13 cellular contexts compared by ENCODE assay signal in genomic region chr22:43995798-43996169, GRCh38.
DNase-seq lines count a peak whose midpoint lies in the region; ATAC-seq and TF ChIP-seq lines count a peak whose summit lies in the region.
"Had no signal": no experiment of that assay in that cellular context is flagged by ENCODE, and none has a peak within 500 bp of the region (broad histone marks: within the 10 kb centered on the region; RNA-seq: fewer than 3 reads in every experiment).

No MANE protein-coding gene starts in this region.

- no peak for DNase-seq in GM06990 (ENCODE audit: extremely low read depth, insufficient read length)
- DNase-seq in activated effector memory CD4-positive, alpha-beta T cell treated with anti-CD3 and anti-CD28 coated beads, Interleukin-2, amount 50 U/mL, for 16 hours = no peak
- no peak for DNase-seq in NCI-H1694 (lab: John Stamatoyannopoulos, UW)
- DNase-seq in GM10266 (ENCODE audit: extremely low spot score) = no peak
- DNase-seq: Calu3, foreskin keratinocyte, H9, NCI-H82 had no signal

- H3K27me3 ChIP-seq in GM06990 (replicated peaks; ENCODE audit: control insufficient read depth, insufficient read depth, low read length) (no peaks in the 10 kb centered on the region), rectal smooth muscle tissue (ENCODE audit: control insufficient read depth, insufficient read depth, low read length) (no peaks in the 10 kb centered on the region)
- H3K27me3 ChIP-seq: foreskin keratinocyte had no signal

- H3K4me3 Mint-ChIP-seq in activated naive CD8-positive, alpha-beta T cell = peak overlapping the region; percentile 89
- H3K4me3 Mint-ChIP-seq: H9 had no signal

- peaks cover 29% of the 10 kb centered on the region for H3K4me1 Mint-ChIP-seq in activated naive CD8-positive, alpha-beta T cell (ENCODE audit: low read depth)

- no peaks in the 10 kb centered on the region for H3K4me1 ChIP-seq in rectal smooth muscle tissue (ENCODE audit: control insufficient read depth, insufficient read depth, low read length)
- H3K4me1 ChIP-seq: foreskin keratinocyte had no signal

- H3K4me3 ChIP-seq in GM06990 (replicated peaks; ENCODE audit: low read depth, low read length) (peak overlapping the region; percentile 59), rectal smooth muscle tissue (ENCODE audit: low read length) (peak overlapping the region; percentile 38)
- H3K4me3 ChIP-seq: lung had no signal

- H3K9ac ChIP-seq in rectal smooth muscle tissue (ENCODE audit: low read length) = no peak overlapping the region

- peak overlapping the region; percentile 92 for H3K27ac Mint-ChIP-seq in activated naive CD8-positive, alpha-beta T cell

- H3K27me3 Mint-ChIP-seq in activated naive CD8-positive, alpha-beta T cell = no peaks in the 10 kb centered on the region

- H3K36me3 ChIP-seq in GM06990 (ENCODE audit: control insufficient read depth, insufficient read depth, low read length) = peaks cover 14% of the 10 kb centered on the region
- H3K36me3 ChIP-seq in rectal smooth muscle tissue (ENCODE audit: control insufficient read depth, insufficient read depth, low read length) = peaks cover 29% of the 10 kb centered on the region

- H3K9me3 Mint-ChIP-seq in activated naive CD8-positive, alpha-beta T cell (ENCODE audit: low read depth) = no peaks in the 10 kb centered on the region
- H3K9me3 Mint-ChIP-seq: H9 had no signal

- H3K36me3 Mint-ChIP-seq in activated naive CD8-positive, alpha-beta T cell = peaks cover 12% of the 10 kb centered on the region

- TF ChIP-seq CTCF in GM06990 (IDR thresholded peaks at IDR 0.05; ENCODE audit: insufficient read depth, low read length, poor library complexity, severe bottlenecking) = no peak
- TF ChIP-seq CTCF in GM10266 (IDR thresholded peaks at IDR 0.05; ENCODE audit: control insufficient read depth, insufficient read depth, low read depth, missing control alignments) = no peak

- no peak overlapping the region for H3K27ac ChIP-seq in rectal smooth muscle tissue (ENCODE audit: low read depth, low read length)
- H3K27ac ChIP-seq: foreskin keratinocyte had no signal

- peak; percentile 19 for ATAC-seq in GM21529 (IDR thresholded peaks at IDR 0.05; ENCODE audit: unreplicated experiment)
- ATAC-seq in HG03095 (IDR thresholded peaks at IDR 0.05; ENCODE audit: unreplicated experiment) = no peak
- ATAC-seq: foreskin keratinocyte had no signal
